In genomic region chr10:63520463-63521388, GRCh38 we compare ENCODE assay signal across 1 cellular context.
TF ChIP-seq lines count a peak whose summit lies in the region.

No MANE protein-coding gene starts in this region.

TF ChIP-seq in HepG2, 621 proteins besides CTCF, POLR2A, EP300 and RAD21 (continued from another document):
- no peak for TF ChIP-seq ZFYVE20 (CRISPR knock-in tag; IDR thresholded peaks at IDR 0.05; ENCODE audit: borderline replicate concordance, low read depth)
- 0 out of 2 replicates have a peak, but pooled peaks have one; percentile 14 for TF ChIP-seq KLF12 (CRISPR knock-in tag; IDR thresholded peaks at IDR 0.05; ENCODE audit: borderline replicate concordance)
- TF ChIP-seq ZNF557 (CRISPR knock-in tag; IDR thresholded peaks at IDR 0.05), result 0 out of 2 replicates have a peak, but pooled peaks have one; percentile 58
- peak; percentile 68 for TF ChIP-seq DMAP1 (CRISPR knock-in tag; IDR thresholded peaks at IDR 0.05)
- peak; percentile 62; the same call in 1 of the 2 replicates for TF ChIP-seq KDM3A (CRISPR knock-in tag; IDR thresholded peaks at IDR 0.05; ENCODE audit: low read depth)
- TF ChIP-seq MED1 (CRISPR knock-in tag; IDR thresholded peaks at IDR 0.05), result peak; percentile 38
- 0 out of 2 replicates have a peak, but pooled peaks have one; percentile 40 for TF ChIP-seq ZFP90 (CRISPR knock-in tag; IDR thresholded peaks at IDR 0.05; ENCODE audit: borderline replicate concordance)
- TF ChIP-seq MEF2D (CRISPR knock-in tag; IDR thresholded peaks at IDR 0.05), result 0 out of 2 replicates have a peak, but pooled peaks have one; percentile 9
- TF ChIP-seq KDM5A (IDR thresholded peaks at IDR 0.05; ENCODE audit: borderline replicate concordance, low read length), result peak; percentile 42; the same call in 1 of the 2 replicates
- TF ChIP-seq MLX (CRISPR knock-in tag; IDR thresholded peaks at IDR 0.05), result no peak
- TF ChIP-seq MTA1 (CRISPR knock-in tag; IDR thresholded peaks at IDR 0.05; ENCODE audit: borderline replicate concordance), result no peak; the same call in 1 of the 2 replicates
- TF ChIP-seq ZFX (CRISPR knock-in tag; IDR thresholded peaks at IDR 0.05; ENCODE audit: low read depth), result peak; percentile 95
- 0 out of 2 replicates have a peak, but pooled peaks have one; percentile 15 for TF ChIP-seq SPEN (CRISPR knock-in tag; IDR thresholded peaks at IDR 0.05; ENCODE audit: low read depth)
- TF ChIP-seq ZNF546 (CRISPR knock-in tag; conservative IDR thresholded peaks at IDR 0.05), result 0 out of 2 replicates have a peak, but pooled peaks have one; percentile 56
- TF ChIP-seq RBM39 (IDR thresholded peaks at IDR 0.05; ENCODE audit: low read depth, low read length, poor library complexity, severe bottlenecking), result peak; percentile 10
- TF ChIP-seq, protein P1, sequence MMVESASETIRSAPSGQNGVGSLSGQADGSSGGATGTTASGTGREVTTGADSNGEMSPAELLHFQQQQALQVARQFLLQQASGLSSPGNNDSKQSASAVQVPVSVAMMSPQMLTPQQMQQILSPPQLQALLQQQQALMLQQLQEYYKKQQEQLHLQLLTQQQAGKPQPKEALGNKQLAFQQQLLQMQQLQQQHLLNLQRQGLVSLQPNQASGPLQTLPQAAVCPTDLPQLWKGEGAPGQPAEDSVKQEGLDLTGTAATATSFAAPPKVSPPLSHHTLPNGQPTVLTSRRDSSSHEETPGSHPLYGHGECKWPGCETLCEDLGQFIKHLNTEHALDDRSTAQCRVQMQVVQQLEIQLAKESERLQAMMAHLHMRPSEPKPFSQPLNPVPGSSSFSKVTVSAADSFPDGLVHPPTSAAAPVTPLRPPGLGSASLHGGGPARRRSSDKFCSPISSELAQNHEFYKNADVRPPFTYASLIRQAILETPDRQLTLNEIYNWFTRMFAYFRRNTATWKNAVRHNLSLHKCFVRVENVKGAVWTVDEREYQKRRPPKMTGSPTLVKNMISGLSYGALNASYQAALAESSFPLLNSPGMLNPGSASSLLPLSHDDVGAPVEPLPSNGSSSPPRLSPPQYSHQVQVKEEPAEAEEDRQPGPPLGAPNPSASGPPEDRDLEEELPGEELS (CRISPR knock-in tag; IDR thresholded peaks at IDR 0.05), result peak; percentile 42; the same call in 1 of the 2 replicates
